1 cellular context compared by ENCODE assay signal in the genomic region with DNA sequence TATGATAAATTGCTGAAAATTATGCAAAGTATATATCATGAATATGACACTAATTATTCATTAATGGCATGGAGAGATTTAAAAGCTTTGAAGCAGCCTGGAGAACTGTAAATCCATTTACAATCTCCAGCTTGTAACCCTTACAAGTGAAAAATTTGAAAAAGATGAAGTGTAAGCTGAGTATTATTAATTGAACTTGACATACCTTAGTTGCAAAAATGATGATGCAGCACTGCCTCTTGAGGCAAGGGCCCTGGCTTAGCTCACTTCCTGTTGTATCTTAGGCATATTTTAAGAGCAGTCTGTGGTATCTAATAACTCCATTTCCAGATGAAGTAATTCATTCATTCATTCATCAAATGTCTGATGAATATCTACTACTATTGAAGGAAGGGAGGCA.
TF ChIP-seq lines count a peak whose summit lies in the region.

No MANE protein-coding gene starts in this region.

TF ChIP-seq in H1, 55 proteins besides CTCF, POLR2A, EP300 and RAD21:
- TF ChIP-seq MAFK (IDR thresholded peaks at IDR 0.05; ENCODE audit: low read depth, low read length) (no peak), SIRT6 (IDR thresholded peaks at IDR 0.05; ENCODE audit: low read length) (no peak), BCL11A (IDR thresholded peaks at IDR 0.05; ENCODE audit: low read depth in 2 of 2, low read length in 2 of 2) (no peak), SIX5 (IDR thresholded peaks at IDR 0.05; ENCODE audit: low read depth, low read length) (no peak), JUND (IDR thresholded peaks at IDR 0.05; ENCODE audit: low read length) (no peak), CBX8 (IDR thresholded peaks at IDR 0.05; ENCODE audit: borderline replicate concordance, low read depth, low read length) (no peak), GTF2F1 (IDR thresholded peaks at IDR 0.05; ENCODE audit: borderline replicate concordance, low read depth, low read length) (no peak), BRCA1 (IDR thresholded peaks at IDR 0.05; ENCODE audit: low read depth, low read length) (no peak), HDAC2 (IDR thresholded peaks at IDR 0.05; ENCODE audit: borderline replicate concordance in 1 of 2, low read depth in 2 of 2, low read length in 2 of 2) (no peak), EZH2 (IDR thresholded peaks at IDR 0.05; ENCODE audit: low read depth, low read length, severe bottlenecking) (no peak), SAP30 (IDR thresholded peaks at IDR 0.05; ENCODE audit: insufficient read depth, insufficient replicate concordance, low read length) (no peak), CBX5 (IDR thresholded peaks at IDR 0.05; ENCODE audit: low read depth, low read length) (no peak), TCF12 (IDR thresholded peaks at IDR 0.05; ENCODE audit: low read depth, low read length) (no peak), EGR1 (IDR thresholded peaks at IDR 0.05; ENCODE audit: borderline replicate concordance, low read depth, low read length) (no peak), POLR2AphosphoS5 (IDR thresholded peaks at IDR 0.05; ENCODE audit: low read depth, low read length) (no peak), RBBP5 (IDR thresholded peaks at IDR 0.05; ENCODE audit: borderline replicate concordance, low read depth, low read length) (no peak), ASH2L (IDR thresholded peaks at IDR 0.05; ENCODE audit: low read length) (no peak), RXRA (IDR thresholded peaks at IDR 0.05; ENCODE audit: insufficient read depth, low read depth, low read length) (no peak)
- TF ChIP-seq, protein P1, sequence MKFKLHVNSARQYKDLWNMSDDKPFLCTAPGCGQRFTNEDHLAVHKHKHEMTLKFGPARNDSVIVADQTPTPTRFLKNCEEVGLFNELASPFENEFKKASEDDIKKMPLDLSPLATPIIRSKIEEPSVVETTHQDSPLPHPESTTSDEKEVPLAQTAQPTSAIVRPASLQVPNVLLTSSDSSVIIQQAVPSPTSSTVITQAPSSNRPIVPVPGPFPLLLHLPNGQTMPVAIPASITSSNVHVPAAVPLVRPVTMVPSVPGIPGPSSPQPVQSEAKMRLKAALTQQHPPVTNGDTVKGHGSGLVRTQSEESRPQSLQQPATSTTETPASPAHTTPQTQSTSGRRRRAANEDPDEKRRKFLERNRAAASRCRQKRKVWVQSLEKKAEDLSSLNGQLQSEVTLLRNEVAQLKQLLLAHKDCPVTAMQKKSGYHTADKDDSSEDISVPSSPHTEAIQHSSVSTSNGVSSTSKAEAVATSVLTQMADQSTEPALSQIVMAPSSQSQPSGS (IDR thresholded peaks at IDR 0.05; ENCODE audit: low read length) = no peak
- TF ChIP-seq, protein P2, sequence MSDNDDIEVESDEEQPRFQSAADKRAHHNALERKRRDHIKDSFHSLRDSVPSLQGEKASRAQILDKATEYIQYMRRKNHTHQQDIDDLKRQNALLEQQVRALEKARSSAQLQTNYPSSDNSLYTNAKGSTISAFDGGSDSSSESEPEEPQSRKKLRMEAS (IDR thresholded peaks at IDR 0.05) = no peak
